32 cellular contexts compared by ENCODE assay signal in the genomic region with DNA sequence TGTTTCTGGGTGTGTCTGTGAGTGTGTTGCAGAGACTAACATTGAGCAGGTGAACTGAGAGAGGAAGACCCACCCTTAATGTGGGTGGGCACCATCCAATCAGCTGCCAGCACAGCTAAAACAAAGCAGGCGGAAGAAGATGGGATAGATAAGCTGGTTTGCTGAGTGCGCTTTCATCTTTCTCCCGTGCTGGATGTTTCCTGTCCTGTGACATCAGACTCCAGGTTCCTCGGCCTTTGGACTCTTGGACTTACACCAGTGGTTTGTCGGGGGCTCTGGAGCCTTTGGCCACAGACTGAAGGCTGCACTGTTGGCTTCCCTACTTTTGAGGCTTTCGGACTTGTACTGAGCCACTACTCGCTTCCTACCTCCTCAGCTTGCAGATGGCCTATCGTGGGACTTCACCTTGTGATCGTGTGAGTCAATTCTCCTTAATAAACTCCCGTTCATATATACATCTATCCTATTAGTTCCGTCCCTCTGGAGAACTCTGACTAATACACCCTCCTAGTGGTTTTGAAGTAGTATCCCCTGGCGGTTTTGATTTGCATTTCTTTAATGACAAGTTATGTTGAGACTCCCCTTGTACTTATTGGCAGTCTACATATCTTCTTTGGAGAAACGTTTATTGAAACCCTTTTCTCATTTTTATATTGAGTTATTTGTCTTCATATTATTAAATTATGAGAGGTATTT.
"Had no signal": no experiment of that assay in that cellular context is flagged by ENCODE, and none has a peak within 500 bp of the region (broad histone marks: within the 10 kb centered on the region; RNA-seq: fewer than 3 reads in every experiment).

No MANE protein-coding gene starts in this region.

- H3K27ac Mint-ChIP-seq: activated CD4-positive, alpha-beta memory T cell treated with anti-CD3 and anti-CD28 coated beads for 36 hours; activated CD4-positive, alpha-beta T cell treated with anti-CD3 and anti-CD28 coated beads for 36 hours; activated CD4-positive, alpha-beta T cell treated with anti-CD3 and anti-CD28 coated beads, Interleukin-2, amount 10 ng/mL, durations not matched to agents 24 days and 14 days; activated CD8-positive, alpha-beta memory T cell treated with anti-CD3 and anti-CD28 coated beads, Interleukin-2, amount 10 ng/mL, durations not matched to agents 7 days and 5 days; activated CD8-positive, alpha-beta T cell treated with anti-CD3 and anti-CD28 coated beads, Interleukin-2, amount 10 ng/mL, durations not matched to agents 7 days and 5 days; activated naive CD4-positive, alpha-beta T cell treated with anti-CD3 and anti-CD28 coated beads, Interleukin-2, amount 10 ng/mL, durations not matched to agents 7 days and 5 days; activated naive CD4-positive, alpha-beta T cell treated with anti-CD3 and anti-CD28 coated beads, Interleukin-2, amount 50 U/mL, for 72 hours; activated naive CD8-positive, alpha-beta T cell treated with anti-CD3 and anti-CD28 coated beads, Interleukin-2, amount 10 ng/mL, durations not matched to agents 7 days and 5 days; activated T-helper 1 cell treated with anti-CD3 and anti-CD28 coated beads, Interleukin-12 subunit alpha, Interleukin-12 subunit beta, Interleukin-2, Interleukin-4 antibody, amounts not matched to agents 30 ng/mL and 10 ng/mL and 1 ng/mL, durations not matched to agents 14 hours and 24 hours and 36 hours; activated T-helper 2 cell treated with anti-CD3 and anti-CD28 coated beads, Interferon-gamma antibody, Interleukin-2, Interleukin-4, amounts not matched to agents 10 μg/mL and 5 μg/mL and 100 μg/mL, durations not matched to agents 14 hours and 24 hours and 36 hours; brain; endodermal cell; T-helper 2 cell treated with Interferon-gamma antibody and Interleukin-4, amounts not matched to agents 5 μg/mL and 100 μg/mL, for 36 hours had no signal

- H3K27me3 Mint-ChIP-seq: activated CD4-positive, alpha-beta memory T cell treated with anti-CD3 and anti-CD28 coated beads for 36 hours; activated CD4-positive, alpha-beta T cell treated with anti-CD3 and anti-CD28 coated beads for 36 hours; activated CD4-positive, alpha-beta T cell treated with anti-CD3 and anti-CD28 coated beads, Interleukin-2, amount 10 ng/mL, durations not matched to agents 24 days and 14 days; activated CD8-positive, alpha-beta memory T cell treated with anti-CD3 and anti-CD28 coated beads, Interleukin-2, amount 10 ng/mL, durations not matched to agents 7 days and 5 days; activated naive CD4-positive, alpha-beta T cell treated with anti-CD3 and anti-CD28 coated beads, Interleukin-2, amount 10 ng/mL, durations not matched to agents 7 days and 5 days; brain had no signal

- DNase-seq: activated CD4-positive, alpha-beta memory T cell treated with anti-CD3 and anti-CD28 coated beads for 36 hours; activated CD4-positive, alpha-beta T cell treated with anti-CD3 and anti-CD28 coated beads for 36 hours; activated CD4-positive, alpha-beta T cell treated with anti-CD3 and anti-CD28 coated beads, Interleukin-2, amount 10 ng/mL, durations not matched to agents 24 days and 14 days; activated CD4-positive, CD25-positive, alpha-beta regulatory T cell; activated CD4-positive, CD25-positive, alpha-beta regulatory T cell treated with anti-CD3 and anti-CD28 coated beads, Interleukin-2, amount 50 U/mL, for 72 hours; activated CD8-positive, alpha-beta memory T cell treated with anti-CD3 and anti-CD28 coated beads, Interleukin-2, amount 10 ng/mL, durations not matched to agents 7 days and 5 days; activated CD8-positive, alpha-beta memory T cell treated with anti-CD3 and anti-CD28 coated beads, Interleukin-2, amount 50 U/mL, for 4 hours; activated CD8-positive, alpha-beta T cell treated with anti-CD3 and anti-CD28 coated beads, Interleukin-2, amount 10 ng/mL, durations not matched to agents 7 days and 5 days; activated effector memory CD4-positive, alpha-beta T cell treated with anti-CD3 and anti-CD28 coated beads, Interleukin-2, amount 50 U/mL, for 16 hours; activated naive CD4-positive, alpha-beta T cell treated with anti-CD3 and anti-CD28 coated beads, Interleukin-2, amount 10 ng/mL, durations not matched to agents 7 days and 5 days; activated naive CD8-positive, alpha-beta T cell treated with anti-CD3 and anti-CD28 coated beads, Interleukin-2, amount 10 ng/mL, durations not matched to agents 7 days and 5 days; activated T-cell treated with anti-CD3 and anti-CD28 coated beads, Interleukin-2, amount 50 U/mL, for 1 hour; activated T-cell treated with anti-CD3 and anti-CD28 coated beads, Interleukin-2, amount 50 U/mL, for 48 hours; central memory CD4-positive, alpha-beta T cell; cerebellar nuclear complex; colonic mucosa; effector memory CD4-positive, alpha-beta T cell; endodermal cell; foreskin fibroblast; head of caudate nucleus; hippocampal formation; T1000 had no signal

- H3K36me3 ChIP-seq: ascending aorta, breast epithelium, cardiac muscle cell, colonic mucosa had no signal

- H3K9me3 Mint-ChIP-seq: activated T-helper 1 cell treated with anti-CD3 and anti-CD28 coated beads, Interleukin-12 subunit alpha, Interleukin-12 subunit beta, Interleukin-2, Interleukin-4 antibody, amounts not matched to agents 30 ng/mL and 10 ng/mL and 1 ng/mL, durations not matched to agents 14 hours and 24 hours and 36 hours; brain; endodermal cell had no signal

- H3K27me3 ChIP-seq: ascending aorta, breast epithelium, cardiac muscle cell, colonic mucosa had no signal

- H3K4me1 Mint-ChIP-seq: activated CD4-positive, alpha-beta T cell treated with anti-CD3 and anti-CD28 coated beads for 36 hours; activated CD4-positive, alpha-beta T cell treated with anti-CD3 and anti-CD28 coated beads, Interleukin-2, amount 10 ng/mL, durations not matched to agents 24 days and 14 days; activated CD8-positive, alpha-beta memory T cell treated with anti-CD3 and anti-CD28 coated beads, Interleukin-2, amount 10 ng/mL, durations not matched to agents 7 days and 5 days; activated naive CD4-positive, alpha-beta T cell treated with anti-CD3 and anti-CD28 coated beads, Interleukin-2, amount 10 ng/mL, durations not matched to agents 7 days and 5 days; activated naive CD8-positive, alpha-beta T cell treated with anti-CD3 and anti-CD28 coated beads, Interleukin-2, amount 10 ng/mL, durations not matched to agents 7 days and 5 days had no signal

- H3K9me3 ChIP-seq: ascending aorta, breast epithelium, colonic mucosa had no signal

- H3K4me1 ChIP-seq: ascending aorta, breast epithelium, colonic mucosa had no signal

- FAIRE-seq: frontal cortex had no signal

- ATAC-seq: activated CD4-positive, alpha-beta T cell treated with anti-CD3 and anti-CD28 coated beads for 36 hours; activated CD8-positive, alpha-beta memory T cell treated with anti-CD3 and anti-CD28 coated beads, Interleukin-2, amount 10 ng/mL, durations not matched to agents 7 days and 5 days; activated CD8-positive, alpha-beta T cell treated with anti-CD3 and anti-CD28 coated beads, Interleukin-2, amount 10 ng/mL, durations not matched to agents 7 days and 5 days; activated naive CD4-positive, alpha-beta T cell treated with anti-CD3 and anti-CD28 coated beads, Interleukin-2, amount 50 U/mL, for 72 hours; esophagus mucosa had no signal

- H3K4me3 ChIP-seq: ascending aorta, breast epithelium, cardiac muscle cell, colonic mucosa had no signal

- H3K27ac ChIP-seq: ascending aorta, breast epithelium, cardiac muscle cell, colonic mucosa had no signal

- H3K36me3 Mint-ChIP-seq: activated CD4-positive, alpha-beta memory T cell treated with anti-CD3 and anti-CD28 coated beads for 36 hours; activated CD8-positive, alpha-beta memory T cell treated with anti-CD3 and anti-CD28 coated beads, Interleukin-2, amount 10 ng/mL, durations not matched to agents 7 days and 5 days; activated naive CD4-positive, alpha-beta T cell treated with anti-CD3 and anti-CD28 coated beads, Interleukin-2, amount 10 ng/mL, durations not matched to agents 7 days and 5 days; activated naive CD8-positive, alpha-beta T cell treated with anti-CD3 and anti-CD28 coated beads, Interleukin-2, amount 10 ng/mL, durations not matched to agents 7 days and 5 days; brain had no signal

- H3K4me3 Mint-ChIP-seq: activated CD4-positive, alpha-beta memory T cell treated with anti-CD3 and anti-CD28 coated beads for 36 hours; activated CD4-positive, alpha-beta T cell treated with anti-CD3 and anti-CD28 coated beads for 36 hours; activated CD4-positive, alpha-beta T cell treated with anti-CD3 and anti-CD28 coated beads, Interleukin-2, amount 10 ng/mL, durations not matched to agents 24 days and 14 days; activated CD8-positive, alpha-beta memory T cell treated with anti-CD3 and anti-CD28 coated beads, Interleukin-2, amount 10 ng/mL, durations not matched to agents 7 days and 5 days; activated CD8-positive, alpha-beta T cell treated with anti-CD3 and anti-CD28 coated beads, Interleukin-2, amount 10 ng/mL, durations not matched to agents 7 days and 5 days; activated naive CD4-positive, alpha-beta T cell treated with anti-CD3 and anti-CD28 coated beads, Interleukin-2, amount 10 ng/mL, durations not matched to agents 7 days and 5 days; activated naive CD8-positive, alpha-beta T cell treated with anti-CD3 and anti-CD28 coated beads, Interleukin-2, amount 10 ng/mL, durations not matched to agents 7 days and 5 days; activated T-helper 1 cell treated with anti-CD3 and anti-CD28 coated beads, Interleukin-12 subunit alpha, Interleukin-12 subunit beta, Interleukin-2, Interleukin-4 antibody, amounts not matched to agents 30 ng/mL and 10 ng/mL and 1 ng/mL, durations not matched to agents 14 hours and 24 hours and 36 hours; brain; endodermal cell; T-helper 2 cell treated with Interferon-gamma antibody and Interleukin-4, amounts not matched to agents 5 μg/mL and 100 μg/mL, for 36 hours had no signal
